Comparison of ENCODE assay signal across 8 cellular contexts in the genomic region with DNA sequence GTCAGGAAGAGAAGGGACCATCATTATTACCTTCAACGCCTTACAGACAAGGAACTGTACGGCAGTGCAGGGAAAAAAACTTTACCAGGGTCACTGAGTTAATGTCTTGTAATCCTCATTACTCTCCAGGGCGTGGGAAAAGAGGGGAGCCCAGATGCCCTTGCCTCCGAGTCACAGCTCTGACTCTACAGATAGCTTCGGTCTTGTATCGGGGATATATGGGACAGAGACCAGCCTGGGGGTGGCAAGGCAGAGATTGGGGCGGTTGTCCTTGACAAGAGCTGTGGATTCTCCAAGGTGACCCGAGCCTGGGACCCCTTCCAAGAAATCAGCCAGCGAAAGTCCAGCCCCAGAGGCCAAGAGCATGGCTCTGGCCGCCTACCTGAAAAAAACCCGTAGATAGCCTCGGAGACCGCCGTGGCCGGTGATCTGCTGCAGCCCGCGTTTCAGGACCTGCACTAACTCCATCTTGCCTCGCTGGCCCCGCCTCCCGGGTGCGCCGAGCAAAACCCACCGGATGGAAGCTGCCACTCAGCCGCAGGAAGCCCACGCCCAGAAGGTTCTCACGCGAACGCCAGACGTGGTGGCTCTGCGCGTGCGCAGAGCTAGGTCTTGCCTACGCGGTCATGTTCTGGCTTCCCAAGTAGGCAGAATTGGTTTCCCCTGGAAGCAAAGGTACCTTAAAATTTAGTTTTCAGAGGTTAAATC. TPM values are rescaled to one million over a fixed set of nuclear protein-coding genes. Genes with fewer than 3 reads are reported as not detected.
DNase-seq lines count a peak whose midpoint lies in the region; ATAC-seq and TF ChIP-seq lines count a peak whose summit lies in the region.

A gene (minus strand): TSS at position 485 of the 708 bp plus-strand sequence. CDS start 17 bp downstream, at position 468.

- peak within 1 kb of the TSS; percentile 89 for H3K4me3 ChIP-seq in OCI-LY3 (ENCODE audit: low read length)
- H3K4me3 ChIP-seq in epithelial cell of esophagus (ENCODE audit: low read length) = peak within 1 kb of the TSS; percentile 99
- H3K4me3 ChIP-seq in mononuclear cell (ENCODE audit: low read length) = peak within 1 kb of the TSS; percentile 98

- TF ChIP-seq CTCF in OCI-LY3 (IDR thresholded peaks at IDR 0.05; ENCODE audit: low read depth, low read length) = no peak
- no peak for TF ChIP-seq CTCF in epithelial cell of esophagus (IDR thresholded peaks at IDR 0.05; ENCODE audit: insufficient read depth, low read depth, low read length, missing control alignments)

- DNase-seq in D341Med (ENCODE audit: low spot score) = peak; percentile 98
- peak; percentile 86 for DNase-seq in HuH-7 (ENCODE audit: low spot score)
- peak; percentile 93 for DNase-seq in activated T-cell treated with anti-CD3 and anti-CD28 coated beads for 1 hour (ENCODE audit: low read depth)
- peak; percentile 97 for DNase-seq in epithelial cell of esophagus (ENCODE audit: low read depth)
- peak; percentile 87 to 92 for DNase-seq in stimulated activated CD8-positive, alpha-beta memory T cell treated with anti-CD3 and anti-CD28 coated beads, Interleukin-4, amount 100 ng/mL, for 1 hour (ENCODE audit: low read depth in 2 of 2, low spot score in 1 of 2)

- no peaks in the 10 kb centered on the region for H4K20me1 ChIP-seq in OCI-LY3 (ENCODE audit: insufficient read depth, low read length)

- peak within 1 kb of the TSS; percentile 92 for H3K4me2 ChIP-seq in OCI-LY3 (ENCODE audit: low read length)

- peaks cover 22% of the 10 kb centered on the region for H3K79me2 ChIP-seq in OCI-LY3 (ENCODE audit: low read length)

- peak within 1 kb of the TSS; percentile 39 for H3K27ac ChIP-seq in OCI-LY3 (ENCODE audit: low read length)

- H3K9me3 ChIP-seq in OCI-LY3 (ENCODE audit: insufficient read depth, low read length) (no peaks in the 10 kb centered on the region), mononuclear cell (ENCODE audit: low read depth, low read length) (peaks cover 16% of the 10 kb centered on the region)

- peak within 1 kb of the TSS; percentile 84 for H3K9ac ChIP-seq in OCI-LY3 (ENCODE audit: low read length)

- H2AFZ ChIP-seq in OCI-LY3 (ENCODE audit: low read depth, low read length) = peak within 1 kb of the TSS; percentile 84

- H3K36me3 ChIP-seq in OCI-LY3 (replicated peaks; ENCODE audit: low read depth, low read length) = peaks cover 7% of the 10 kb centered on the region

- H3K4me1 ChIP-seq in OCI-LY3 (ENCODE audit: low read length) = peaks cover 8% of the 10 kb centered on the region
- H3K4me1 ChIP-seq in mononuclear cell (ENCODE audit: insufficient read depth, low read length) = peaks cover 48% of the 10 kb centered on the region

- H3K27me3 ChIP-seq in OCI-LY3 (ENCODE audit: low read depth, low read length) (no peaks in the 10 kb centered on the region), mononuclear cell (ENCODE audit: insufficient read depth, low read length) (no peaks in the 10 kb centered on the region)

- peak; percentile 99 for ATAC-seq in GM21515 (IDR thresholded peaks at IDR 0.05; ENCODE audit: unreplicated experiment)

RNA-seq across cellular contexts. Expression of the gene that starts here (rescaled TPM):
- total RNA-seq in mononuclear cell = 85.2 TPM

Comparison
In these comparisons a context has a peak if more than half of its experiments do, and no peak if none do; other contexts are left out.
1. Peak in every context shown above with its lines: DNase-seq, ATAC-seq, H3K4me3 ChIP-seq and H3K27ac ChIP-seq.